In genomic region chr17:3636154-3636907, GRCh38 we compare ENCODE assay signal across 8 cellular contexts. TPM values are rescaled to one million over a fixed set of nuclear protein-coding genes. Genes with fewer than 3 reads are reported as not detected.
DNase-seq lines count a peak whose midpoint lies in the region; ATAC-seq and TF ChIP-seq lines count a peak whose summit lies in the region.

Gene CTNS (plus strand): TSS chr17:3636760. CDS start chr17:3640207, 3,447 bp downstream.
Gene SHPK (minus strand): TSS chr17:3636250. CDS start chr17:3636219, 31 bp downstream.

- peaks cover 38% of the 10 kb centered on the region for H3K4me1 Mint-ChIP-seq in activated CD4-positive, alpha-beta memory T cell treated with anti-CD3 and anti-CD28 coated beads for 36 hours (ENCODE audit: low read depth)

- ATAC-seq in GM19438 (IDR thresholded peaks at IDR 0.05; ENCODE audit: low read depth, unreplicated experiment) = peak; percentile 93
- ATAC-seq in HG03575 (IDR thresholded peaks at IDR 0.05; ENCODE audit: extremely low read depth, insufficient number of reproducible peaks, low FRiP score, unreplicated experiment) = peak; percentile 56
- peak; percentile 90 to 96 (median 92) for ATAC-seq in right lobe of liver

- CTCF ChIA-PET in activated CD4-positive, alpha-beta memory T cell treated with anti-CD3 and anti-CD28 coated beads for 36 hours (lab: Charles Lee) = interaction anchor here (0.7 to 5.0 kb wide), 9 partner anchors 8 to 587 kb away, joined by 3 to 25 read pairs (median 5); partner anchors contain the start of genes NCBP3 and TAX1BP3

- H3K9me3 ChIP-seq in right lobe of liver = no peaks in the 10 kb centered on the region

- POLR2A ChIA-PET in activated CD4-positive, alpha-beta memory T cell treated with anti-CD3 and anti-CD28 coated beads for 36 hours (lab: Charles Lee) = interaction anchor here (0.8 to 1.5 kb wide), 3 partner anchors 11 to 507 kb away, joined by 3 to 6 read pairs (median 6); partner anchors contain the start of genes CYB5D2, EMC6 and ZZEF1

- H3K27ac ChIP-seq in dorsolateral prefrontal cortex = peak within 1 kb of the TSS; percentile 86 to 100 (median 98)
- peak within 1 kb of the TSS; percentile 97 to 99 (median 98) for H3K27ac ChIP-seq in right lobe of liver

- H3K9me3 Mint-ChIP-seq in activated CD4-positive, alpha-beta memory T cell treated with anti-CD3 and anti-CD28 coated beads for 36 hours = no peaks in the 10 kb centered on the region

- intact Hi-C loops in activated CD4-positive, alpha-beta memory T cell treated with anti-CD3 and anti-CD28 coated beads for 36 hours (cut with micrococcal nuclease) = no loop called here
- intact Hi-C loops in dorsolateral prefrontal cortex (cut with DNase I) (loop anchor here (2.0 to 10.0 kb wide), 6 partner anchors 32 to 589 kb away; partner anchors contain the start of genes SPATA22 (in 2 of the 2), ASPA (in 1 of the 2), EMC6 (in 1 of the 2) and TAX1BP3 (in 1 of the 2)), right lobe of liver (cut with DNase I) (no loop called here)

- peak within 1 kb of the TSS; percentile 96 for H3K27ac Mint-ChIP-seq in activated CD4-positive, alpha-beta memory T cell treated with anti-CD3 and anti-CD28 coated beads for 36 hours

- peak; percentile 98 for DNase-seq in CD1c-positive myeloid dendritic cell (ENCODE audit: extremely low spot score)
- peak; percentile 95 for DNase-seq in NCI-H82 treated with DMSO at 0.1 percent for 48 hours (lab: John Stamatoyannopoulos, UW; ENCODE audit: unreplicated experiment)
- DNase-seq in activated CD4-positive, alpha-beta memory T cell treated with anti-CD3 and anti-CD28 coated beads for 36 hours = peak; percentile 96
- peak; percentile 95 to 99 (median 98) for DNase-seq in dorsolateral prefrontal cortex
- DNase-seq in right lobe of liver = peak; percentile 98 to 99 (median 98)
- DNase-seq in stimulated activated CD4-positive, alpha-beta T cell treated with anti-CD3 and anti-CD28 coated beads, Interleukin-4, amount 100 ng/mL, for 4 hours = peak; percentile 91 to 94

- H3K4me3 Mint-ChIP-seq in activated CD4-positive, alpha-beta memory T cell treated with anti-CD3 and anti-CD28 coated beads for 36 hours = peak within 1 kb of the TSS; percentile 94

- peak in 17 of 56 donors; percentile 3 to 45 (median 27) for TF ChIP-seq CTCF in dorsolateral prefrontal cortex (IDR thresholded peaks at IDR 0.05 in 54 of 56, conservative IDR thresholded peaks at IDR 0.05 in 2 of 56; ENCODE audit: low read depth in 1 of 56, partially characterized antibody in 56 of 56)
- TF ChIP-seq CTCF in right lobe of liver (IDR thresholded peaks at IDR 0.05) = no peak

- H3K4me3 ChIP-seq in dorsolateral prefrontal cortex (peak within 1 kb of the TSS; percentile 66 to 100 (median 97)), right lobe of liver (peak within 1 kb of the TSS; percentile 85 to 100 (median 98))

- no peaks in the 10 kb centered on the region for H3K27me3 ChIP-seq in dorsolateral prefrontal cortex
- no peaks in the 10 kb centered on the region for H3K27me3 ChIP-seq in right lobe of liver

- H3K36me3 Mint-ChIP-seq in activated CD4-positive, alpha-beta memory T cell treated with anti-CD3 and anti-CD28 coated beads for 36 hours = peaks cover 9% of the 10 kb centered on the region

- H3K36me3 ChIP-seq in right lobe of liver = no peaks in the 10 kb centered on the region

- H3K27me3 Mint-ChIP-seq in activated CD4-positive, alpha-beta memory T cell treated with anti-CD3 and anti-CD28 coated beads for 36 hours = no peaks in the 10 kb centered on the region

- peaks cover 0 to 18% (median 3%) of the 10 kb centered on the region in 4 donors for H3K4me1 ChIP-seq in right lobe of liver

- TF ChIP-seq POLR2A in right lobe of liver (IDR thresholded peaks at IDR 0.05) = peak; percentile 80

- 0% methylated on average over 1 of the region's 68 CpGs for WGBS in right lobe of liver (ENCODE audit: insufficient coverage, low coverage, low lambda C conversion rate, missing lambda C conversion rate)

RNA-seq across cellular contexts. Expression of gene CTNS, which starts in this region (rescaled TPM):
- total RNA-seq in activated CD4-positive, alpha-beta memory T cell treated with anti-CD3 and anti-CD28 coated beads for 36 hours = 10 to 100 TPM; 17.7 to 19.8 TPM
- total RNA-seq in dorsolateral prefrontal cortex (10 to 100 TPM in 47 of 120 experiments, 1 to 10 TPM in 73; 5.0 to 16.5 (median 9.6) TPM), right lobe of liver (10 to 100 TPM in 2 of 6 experiments, 1 to 10 TPM in 4; 6.7 to 30.3 (median 9.4) TPM)

RNA-seq across cellular contexts. Expression of gene SHPK, which starts in this region (rescaled TPM):
- total RNA-seq in activated CD4-positive, alpha-beta memory T cell treated with anti-CD3 and anti-CD28 coated beads for 36 hours = 10 to 100 TPM; 12.3 to 12.4 TPM
- 10 to 100 TPM in 113 of 120 experiments, 1 to 10 TPM in 7; 7.4 to 28.1 (median 15.1) TPM for total RNA-seq in dorsolateral prefrontal cortex
- total RNA-seq in right lobe of liver = 10 to 100 TPM; 13.5 to 26.1 (median 22.8) TPM

Comparison
In these comparisons a context has a peak if more than half of its experiments do, and no peak if none do; other contexts are left out.
1. Peak in every context shown above with its lines: DNase-seq, ATAC-seq, H3K4me3 ChIP-seq and H3K27ac ChIP-seq.
2. intact Hi-C loops: an anchor here in dorsolateral prefrontal cortex (2.0 to 10.0 kb wide); none called in activated CD4-positive, alpha-beta memory T cell treated with anti-CD3 and anti-CD28 coated beads for 36 hours and right lobe of liver.